In genomic region chr1:43973981-43974442, GRCh38 we compare ENCODE assay signal across 8 cellular contexts. TPM values are rescaled to one million over a fixed set of nuclear protein-coding genes. Genes with fewer than 3 reads are reported as not detected.
DNase-seq lines count a peak whose midpoint lies in the region; ATAC-seq and TF ChIP-seq lines count a peak whose summit lies in the region.

No MANE protein-coding gene starts in this region.

- H4K20me1 ChIP-seq in PC-9 (ENCODE audit: insufficient read depth): peaks cover 9% of the 10 kb centered on the region; the same call in 1 of the 2 replicates
- peaks cover 27% of the 10 kb centered on the region for H4K20me1 ChIP-seq in osteoblast (ENCODE audit: insufficient read depth, low read length)

- H3K79me2 ChIP-seq in PC-9 (ENCODE audit: low read depth): peaks cover 59% of the 10 kb centered on the region
- H3K79me2 ChIP-seq in osteoblast (ENCODE audit: insufficient read depth, low read length): peaks cover 60% of the 10 kb centered on the region

- H3K27ac ChIP-seq in PC-9 (peak overlapping the region; percentile 38), osteoblast (ENCODE audit: low read depth, low read length) (no peak overlapping the region)

- no TSS peak for BruUV-seq in PC-9 (replicated peaks; lab: Mats Ljungman, UMichigan)

- CTCF ChIA-PET in PC-9 (lab: Charles Lee): interaction anchor here (1.2 kb wide), 1 partner anchor 70 kb away, joined by 3 read pairs; no protein-coding TSS in a partner anchor

- no peaks in the 10 kb centered on the region for H3K9me2 ChIP-seq in PC-9 (ENCODE audit: insufficient read depth)

- H3K9me3 ChIP-seq in PC-9 (ENCODE audit: insufficient read depth, low read depth) (no peaks in the 10 kb centered on the region), osteoblast (ENCODE audit: low read depth, low read length) (no peaks in the 10 kb centered on the region)

- H2AFZ ChIP-seq in PC-9 (peak overlapping the region; percentile 80), osteoblast (ENCODE audit: low read length) (peak overlapping the region; percentile 93)

- H3K36me3 Mint-ChIP-seq in endothelial cell (ENCODE audit: low read depth, unreplicated experiment): peaks cover 22% of the 10 kb centered on the region

- intact Hi-C loops in PC-9 (cut with micrococcal nuclease; ENCODE audit: unreplicated experiment): loop anchor here (1.0 to 10.0 kb wide), 2 partner anchors 116 to 269 kb away; partner anchors contain the start of gene ST3GAL3

- peaks cover 24% of the 10 kb centered on the region for H3K27me3 Mint-ChIP-seq in endothelial cell (ENCODE audit: unreplicated experiment)

- H3K4me3 ChIP-seq in PC-9 (peak overlapping the region; percentile 67), osteoblast (ENCODE audit: insufficient read depth, low read length) (peak overlapping the region; percentile 94)

- H3K9me3 Mint-ChIP-seq in endothelial cell (ENCODE audit: unreplicated experiment): no peaks in the 10 kb centered on the region

- peak overlapping the region; percentile 34 for H3K27ac Mint-ChIP-seq in endothelial cell (ENCODE audit: unreplicated experiment)

- H3K4me1 ChIP-seq in PC-9 (replicated peaks; ENCODE audit: insufficient read depth) (peaks cover 46% of the 10 kb centered on the region), osteoblast (ENCODE audit: insufficient read depth, low read length) (peaks cover 42% of the 10 kb centered on the region)

- H3K36me3 ChIP-seq in PC-9 (ENCODE audit: low read depth) (peaks cover 22% of the 10 kb centered on the region), osteoblast (ENCODE audit: insufficient read depth, low read length) (peaks cover 33% of the 10 kb centered on the region)

- H3K4me1 Mint-ChIP-seq in endothelial cell (ENCODE audit: unreplicated experiment): peaks cover 40% of the 10 kb centered on the region

- no peak for TF ChIP-seq CTCF in PC-9 (conservative IDR thresholded peaks at IDR 0.05)
- no peak for TF ChIP-seq CTCF in endothelial cell (IDR thresholded peaks at IDR 0.05; ENCODE audit: unreplicated experiment)
- no peak for TF ChIP-seq CTCF in osteoblast (IDR thresholded peaks at IDR 0.05; ENCODE audit: extremely low read depth, low read depth, low read length)

- no peaks in the 10 kb centered on the region for H3K27me3 ChIP-seq in PC-9 (ENCODE audit: insufficient read depth, low read depth)
- no peaks in the 10 kb centered on the region for H3K27me3 ChIP-seq in osteoblast (ENCODE audit: insufficient read depth, low read length)

- no peak for ATAC-seq in activated CD4-positive, CD25-positive, alpha-beta regulatory T cell treated with anti-CD3 and anti-CD28 coated beads, Interleukin-2, amount 50 U/mL, for 24 hours
- no peak for ATAC-seq in HG02588 (IDR thresholded peaks at IDR 0.05; ENCODE audit: unreplicated experiment)

- H3K4me2 ChIP-seq in PC-9 (peak overlapping the region; percentile 95), osteoblast (ENCODE audit: insufficient read depth, low read length) (peak overlapping the region; percentile 96)

- DNase-seq in NCI-H1105 treated with DMSO at 0.1 percent for 48 hours (lab: John Stamatoyannopoulos, UW) (peak; percentile 83), NCI-H1105 (lab: John Stamatoyannopoulos, UW) (no peak), PC-9 (no peak), endothelial cell (ENCODE audit: low spot score) (no peak), osteoblast (ENCODE audit: insufficient read length, low spot score, missing footprints) (peak; percentile 61), kidney tubule cell (ENCODE audit: low spot score) (no peak)

- H3K4me3 Mint-ChIP-seq in endothelial cell (ENCODE audit: unreplicated experiment): peak overlapping the region; percentile 95

- POLR2A ChIA-PET in PC-9 (lab: Charles Lee; ENCODE audit: unreplicated experiment): interaction anchor here (0.6 kb wide), 1 partner anchor 15 kb away, joined by 4 read pairs; no protein-coding TSS in a partner anchor

- peaks cover 48% of the 10 kb centered on the region for H3F3A ChIP-seq in PC-9 (ENCODE audit: insufficient read depth, low read depth)

RNA-seq across cellular contexts. Expression of gene ATP6V0B, which starts 0.7 kb away (rescaled TPM):
- total RNA-seq in PC-9 (2021): 110 and 125 TPM in 2 replicates
- total RNA-seq in endothelial cell (ENCODE audit: unreplicated experiment): 94.5 TPM
- 81.9 and 89.4 TPM in 2 replicates for total RNA-seq in osteoblast

RNA-seq across cellular contexts. Expression of gene DPH2, which starts 4.2 kb away (rescaled TPM):
- 32.8 and 37.8 TPM in 2 replicates for total RNA-seq in PC-9 (2021)
- 17.1 TPM for total RNA-seq in endothelial cell (ENCODE audit: unreplicated experiment)
- total RNA-seq in osteoblast: 10.3 and 15.6 TPM in 2 replicates

RNA-seq across cellular contexts. Expression of gene B4GALT2, which starts 5.0 kb away (rescaled TPM):
- total RNA-seq in PC-9 (2021) (66.2 and 72.9 TPM in 2 replicates), endothelial cell (ENCODE audit: unreplicated experiment) (35.4 TPM), osteoblast (95.5 and 99.5 TPM in 2 replicates)

RNA-seq across cellular contexts. Expression of gene CCDC24, which starts 17.4 kb away (rescaled TPM):
- 47.9 and 56.5 TPM in 2 replicates for total RNA-seq in PC-9 (2021)
- 4.2 TPM for total RNA-seq in endothelial cell (ENCODE audit: unreplicated experiment)
- 2.4 and 2.9 TPM in 2 replicates for total RNA-seq in osteoblast

RNA-seq across cellular contexts. Expression of gene IPO13, which starts 27.3 kb away (rescaled TPM):
- total RNA-seq in PC-9 (2021): 25.0 and 27.2 TPM in 2 replicates
- 31.5 TPM for total RNA-seq in endothelial cell (ENCODE audit: unreplicated experiment)
- 18.6 and 20.6 TPM in 2 replicates for total RNA-seq in osteoblast

Comparison
In these comparisons a context has a peak if more than half of its experiments do, and no peak if none do; other contexts are left out.
1. DNase-seq: peak in NCI-H1105 treated with DMSO at 0.1 percent for 48 hours (single experiment) and osteoblast (single experiment); none in NCI-H1105 (single experiment), PC-9 (0 of 2), endothelial cell (single experiment) and kidney tubule cell (single experiment).